11 cellular contexts compared by ENCODE assay signal in genomic region chr2:69163556-69163955, GRCh38.
DNase-seq lines count a peak whose midpoint lies in the region; ATAC-seq and TF ChIP-seq lines count a peak whose summit lies in the region.
"Had no signal": no experiment of that assay in that cellular context is flagged by ENCODE, and none has a peak within 500 bp of the region (broad histone marks: within the 10 kb centered on the region; RNA-seq: fewer than 3 reads in every experiment).

No MANE protein-coding gene starts in this region.

- H3K4me3 Mint-ChIP-seq in natural killer cell, result no peak overlapping the region

- H3K79me1 ChIP-seq in mesenchymal stem cell (replicated peaks; ENCODE audit: low read length, poor library complexity, severe bottlenecking), result peaks cover 4% of the 10 kb centered on the region

- H3K4me3 ChIP-seq in HUES64 (ENCODE audit: low read length) (no peak overlapping the region), mammary epithelial cell (replicated peaks in 1 of 3; ENCODE audit: insufficient read depth in 1 of 3, low read depth in 2 of 3, low read length in 3 of 3) (no peak overlapping the region), mesenchymal stem cell (ENCODE audit: insufficient read depth in 1 of 2, low read depth in 1 of 2, low read length in 2 of 2) (no peak overlapping the region), tibial artery (no peak overlapping the region)

- H3K9me3 Mint-ChIP-seq in natural killer cell, result no peaks in the 10 kb centered on the region

- peak overlapping the region; percentile 88 to 96 for H3K4ac ChIP-seq in mesenchymal stem cell (ENCODE audit: low read depth in 1 of 2, low read length in 2 of 2)

- no peak overlapping the region for H3K23ac ChIP-seq in mesenchymal stem cell (ENCODE audit: low read length in 2 of 2)

- H4K8ac ChIP-seq in mesenchymal stem cell (ENCODE audit: low read length), result peak overlapping the region; percentile 74

- peaks cover 0 to 5% of the 10 kb centered on the region in 2 donors for H3K4me1 Mint-ChIP-seq in natural killer cell

- in situ Hi-C loops in mammary epithelial cell (cut with MboI; ENCODE audit: low sequenced_read_pairs in 2 of 2), result loop anchor here (5.0 kb wide), 1 partner anchor 139 kb away; no protein-coding TSS in a partner anchor

- peak overlapping the region; percentile 34 for H3K4me2 ChIP-seq in mammary epithelial cell (ENCODE audit: insufficient read depth, low read depth, low read length)
- H3K4me2 ChIP-seq in mesenchymal stem cell (ENCODE audit: low read length, poor library complexity, severe bottlenecking), result no peak overlapping the region

- H2BK15ac ChIP-seq in mesenchymal stem cell (ENCODE audit: low read depth, poor library complexity, severe bottlenecking), result peak overlapping the region; percentile 39

- no peaks in the 10 kb centered on the region for H3K79me2 ChIP-seq in mammary epithelial cell (ENCODE audit: insufficient read depth, low read length)

- peak overlapping the region; percentile 93 for H2BK120ac ChIP-seq in mesenchymal stem cell (ENCODE audit: low read depth, low read length)

- ATAC-seq in GM18868 (IDR thresholded peaks at IDR 0.05; ENCODE audit: unreplicated experiment) (no peak), natural killer cell (no peak)

- peaks cover 8 to 21% of the 10 kb centered on the region in 2 donors for H3K27me3 Mint-ChIP-seq in natural killer cell (ENCODE audit: low read depth in 2 of 2)

- WGBS in HUES64, result 92% methylated on average over 5 of the region's 7 CpGs
- WGBS in mammary epithelial cell (ENCODE audit: low coverage, missing lambda C conversion rate), result 93% methylated on average over 7 of the region's 7 CpGs
- 89% methylated on average over 4 of the region's 7 CpGs for WGBS in mesenchymal stem cell

- no peaks in the 10 kb centered on the region for H4K20me1 ChIP-seq in mammary epithelial cell (ENCODE audit: insufficient read depth, low read length)

- H3K14ac ChIP-seq in mesenchymal stem cell (ENCODE audit: low read length in 2 of 2), result peak overlapping the region in 1 of 2 experiments; percentile 11

- DNase-seq in mammary epithelial cell (no peak), mesenchymal stem cell (no peak), tibial artery (no peak), NK-92 (lab: John Stamatoyannopoulos, UW; ENCODE audit: unreplicated experiment) (no peak), natural killer cell (no peak)
- DNase-seq: activated naive CD4-positive, alpha-beta T cell treated with Interleukin-2 at 50 U/mL for 16 hours; NCI-H526; SHP77 treated with DMSO at 0.1 percent for 48 hours; stimulated activated CD4-positive, alpha-beta T cell treated with anti-CD3 and anti-CD28 coated beads, Interleukin-2, amount 100 ng/mL, for 24 hours had no signal

- no peaks in the 10 kb centered on the region; the same call in 1 of the 2 replicates for H3K36me3 ChIP-seq in HUES64 (ENCODE audit: insufficient read depth, low read length)
- H3K36me3 ChIP-seq in mammary epithelial cell (ENCODE audit: insufficient read depth, low read length), result no peaks in the 10 kb centered on the region
- peaks cover 14 to 17% of the 10 kb centered on the region in 2 experiments for H3K36me3 ChIP-seq in mesenchymal stem cell (ENCODE audit: control insufficient read depth in 1 of 2, insufficient read depth in 2 of 2, low read depth in 1 of 2, low read length in 2 of 2)
- H3K36me3 ChIP-seq in tibial artery, result no peaks in the 10 kb centered on the region

- peak overlapping the region; percentile 59; the same call in 1 of the 2 replicates for H3K9ac ChIP-seq in HUES64 (ENCODE audit: low read depth, low read length)
- H3K9ac ChIP-seq in mammary epithelial cell (ENCODE audit: insufficient read depth, low read length), result no peak overlapping the region
- peak overlapping the region; percentile 8 for H3K9ac ChIP-seq in mesenchymal stem cell (ENCODE audit: low read length)

- H3K27me3 ChIP-seq in HUES64 (ENCODE audit: insufficient read depth, low read length) (no peaks in the 10 kb centered on the region), mammary epithelial cell (ENCODE audit: insufficient read depth, low read length) (no peaks in the 10 kb centered on the region), mesenchymal stem cell (ENCODE audit: control insufficient read depth in 1 of 2, insufficient read depth in 1 of 2, low read length in 2 of 2) (no peaks in the 10 kb centered on the region), tibial artery (no peaks in the 10 kb centered on the region)

- H3K4me1 ChIP-seq in HUES64 (ENCODE audit: insufficient read depth, low read length), result peaks cover 56% of the 10 kb centered on the region
- H3K4me1 ChIP-seq in mammary epithelial cell (ENCODE audit: insufficient read depth, low read length), result peaks cover 46% of the 10 kb centered on the region
- peaks cover 5% of the 10 kb centered on the region for H3K4me1 ChIP-seq in mesenchymal stem cell (ENCODE audit: control insufficient read depth, insufficient read depth, low read depth, low read length)
- H3K4me1 ChIP-seq in tibial artery, result peaks cover 0 to 83% (median 64%) of the 10 kb centered on the region in 4 donors

- peak overlapping the region; percentile 94 to 95 for H3K18ac ChIP-seq in mesenchymal stem cell (ENCODE audit: low read depth in 1 of 2, low read length in 2 of 2)

- peak overlapping the region; percentile 98 for H4K91ac ChIP-seq in mesenchymal stem cell (ENCODE audit: low read length)

- no peak overlapping the region for H2AFZ ChIP-seq in mammary epithelial cell (ENCODE audit: low read depth, low read length)
- H2AFZ ChIP-seq in mesenchymal stem cell (ENCODE audit: low read depth, low read length), result no peak overlapping the region

- H2BK5ac ChIP-seq in mesenchymal stem cell (ENCODE audit: low read depth, low read length, poor library complexity, severe bottlenecking), result no peak overlapping the region

- H3K27ac Mint-ChIP-seq in natural killer cell, result no peak overlapping the region

- intact Hi-C loops in mammary epithelial cell (cut with micrococcal nuclease) (loop anchor here (5.0 kb wide), 2 partner anchors 44 to 221 kb away; no protein-coding TSS in a partner anchor), tibial artery (cut with DNase I; ENCODE audit: low total_unique reads) (loop anchor here (10.0 kb wide), 1 partner anchor 139 kb away; no protein-coding TSS in a partner anchor), natural killer cell (cut with micrococcal nuclease) (no loop called here)

- peak overlapping the region; percentile 60 for H2AK5ac ChIP-seq in mesenchymal stem cell (ENCODE audit: low read length, severe bottlenecking)

- H3K9me3 ChIP-seq in HUES64 (ENCODE audit: insufficient read depth, low read depth, low read length) (no peaks in the 10 kb centered on the region), mammary epithelial cell (replicated peaks; ENCODE audit: insufficient read depth, low read length) (no peaks in the 10 kb centered on the region), mesenchymal stem cell (ENCODE audit: control insufficient read depth, low read length) (no peaks in the 10 kb centered on the region), tibial artery (no peaks in the 10 kb centered on the region)

- peak overlapping the region; percentile 72 for H3K27ac ChIP-seq in HUES64 (ENCODE audit: low read depth, low read length)
- H3K27ac ChIP-seq in mammary epithelial cell (ENCODE audit: insufficient read depth, low read depth, low read length), result peak overlapping the region; percentile 2
- peak overlapping the region; percentile 78 for H3K27ac ChIP-seq in mesenchymal stem cell (ENCODE audit: low read length, poor library complexity, severe bottlenecking)
- peak overlapping the region; percentile 50 to 68 for H3K27ac ChIP-seq in tibial artery

- H2BK12ac ChIP-seq in mesenchymal stem cell (ENCODE audit: low read length in 2 of 2), result peak overlapping the region; percentile 95 to 98

- no TSS peak for BruUV-seq in mammary epithelial cell (replicated peaks; lab: Mats Ljungman, UMichigan)

- no peak for TF ChIP-seq CTCF in mammary epithelial cell (conservative IDR thresholded peaks at IDR 0.05 in 1 of 2, IDR thresholded peaks at IDR 0.05 in 1 of 2; ENCODE audit: extremely low read depth in 1 of 2, insufficient read depth in 1 of 2, low read depth in 1 of 2, low read length in 2 of 2)
- no peak for TF ChIP-seq CTCF in tibial artery (IDR thresholded peaks at IDR 0.05)
- no peak for TF ChIP-seq CTCF in natural killer cell (IDR thresholded peaks at IDR 0.05)

- CTCF ChIA-PET in mammary epithelial cell (lab: Charles Lee; ENCODE audit: low non-redundant PET), result no interaction called here

- dilution Hi-C loops in mammary epithelial cell (cut with HindIII; ENCODE audit: low sequenced_read_pairs), result no loop called here

- no peaks in the 10 kb centered on the region for H3K36me3 Mint-ChIP-seq in natural killer cell

Comparison
In these comparisons a context has a peak if more than half of its experiments do, and no peak if none do; other contexts are left out.
1. H3K27ac ChIP-seq: peak in every context shown above with its lines; median percentile 78 in mesenchymal stem cell; 72 in HUES64; 59 in tibial artery; 2 in mammary epithelial cell.